Comparison of ENCODE assay signal across 9 cellular contexts in the genomic region with DNA sequence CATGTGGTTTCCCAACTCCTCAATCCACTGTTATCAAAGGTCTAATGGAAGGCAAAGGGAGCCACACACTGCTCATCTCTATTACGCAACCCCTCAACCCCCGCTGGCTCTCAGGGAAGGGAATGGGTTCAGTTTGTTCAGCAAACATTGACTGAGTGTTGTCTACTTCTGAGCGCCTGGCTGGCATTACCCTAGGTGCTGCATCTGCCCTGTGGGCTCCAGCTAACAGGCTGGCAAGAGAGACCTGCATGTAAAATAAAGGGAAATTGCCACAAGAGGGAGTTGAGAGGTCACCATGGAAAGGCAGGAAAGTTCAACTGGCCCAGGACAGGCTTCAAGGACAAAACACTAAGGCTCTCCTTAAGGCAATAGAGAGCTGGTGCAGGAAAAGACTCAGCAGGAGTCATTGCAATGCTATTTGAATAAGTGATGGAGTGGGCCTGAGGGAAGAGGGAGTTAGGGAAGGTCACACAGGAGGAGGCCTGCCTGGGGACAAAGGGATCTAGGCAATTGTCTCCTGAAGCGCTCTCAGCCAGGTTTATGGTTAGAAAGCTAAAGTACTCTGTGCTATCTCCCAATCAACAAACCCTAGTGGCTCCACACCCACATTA. TPM values are rescaled to one million over a fixed set of nuclear protein-coding genes. Genes with fewer than 3 reads are reported as not detected.
A peak's percentile ranks its signal among the peaks of the same experiment; 100 is the strongest.
DNase-seq lines count a peak whose midpoint lies in the region; ATAC-seq and TF ChIP-seq lines count a peak whose summit lies in the region.
"Had no signal": no experiment of that assay in that cellular context is flagged by ENCODE, and none has a peak within 500 bp of the region (broad histone marks: within the 10 kb centered on the region; RNA-seq: fewer than 3 reads in every experiment).

No MANE protein-coding gene starts in this region.

- TF ChIP-seq POLR2A in suprapubic skin (IDR thresholded peaks at IDR 0.05), result no peak

- H3K4me3 Mint-ChIP-seq in MCF 10A (ENCODE audit: unreplicated experiment), result no peak overlapping the region
- no peak overlapping the region for H3K4me3 Mint-ChIP-seq in nephron progenitor cell
- H3K4me3 Mint-ChIP-seq in activated naive CD8-positive, alpha-beta T cell treated with anti-CD3 and anti-CD28 coated beads, Interleukin-2, amount 50 U/mL, for 24 hours, result no peak overlapping the region
- no peak overlapping the region for H3K4me3 Mint-ChIP-seq in naive thymus-derived CD8-positive, alpha-beta T cell
- H3K4me3 Mint-ChIP-seq: memory B cell had no signal

- no peak overlapping the region for H3K27ac ChIP-seq in suprapubic skin
- no peak overlapping the region for H3K27ac ChIP-seq in effector memory CD4-positive, alpha-beta T cell (ENCODE audit: insufficient read depth, low read length, poor library complexity, severe bottlenecking)

- H3K36me3 Mint-ChIP-seq in MCF 10A (ENCODE audit: insufficient read depth, unreplicated experiment), result peaks cover 24% of the 10 kb centered on the region
- no peaks in the 10 kb centered on the region for H3K36me3 Mint-ChIP-seq in nephron progenitor cell (ENCODE audit: low read depth)
- H3K36me3 Mint-ChIP-seq in activated naive CD8-positive, alpha-beta T cell treated with anti-CD3 and anti-CD28 coated beads, Interleukin-2, amount 50 U/mL, for 24 hours (ENCODE audit: low read depth), result peaks cover 1% of the 10 kb centered on the region
- H3K36me3 Mint-ChIP-seq in naive thymus-derived CD8-positive, alpha-beta T cell, result peaks cover 0 to 9% (median 8%) of the 10 kb centered on the region in 3 donors

- H3K27me3 Mint-ChIP-seq in MCF 10A (ENCODE audit: insufficient read depth, unreplicated experiment) (no peaks in the 10 kb centered on the region), nephron progenitor cell (ENCODE audit: low read depth, poor library complexity) (peaks cover 7% of the 10 kb centered on the region)
- H3K27me3 Mint-ChIP-seq in activated naive CD8-positive, alpha-beta T cell treated with anti-CD3 and anti-CD28 coated beads, Interleukin-2, amount 50 U/mL, for 24 hours, result no peaks in the 10 kb centered on the region
- H3K27me3 Mint-ChIP-seq in naive thymus-derived CD8-positive, alpha-beta T cell, result no peaks in the 10 kb centered on the region
- H3K27me3 Mint-ChIP-seq: memory B cell had no signal

- POLR2A ChIA-PET in MCF 10A (lab: Yijun Ruan, JAX), result interaction anchor here (0.7 kb wide), 1 partner anchor 129 kb away, joined by 3 read pairs; no protein-coding TSS in a partner anchor
- POLR2A ChIA-PET in naive thymus-derived CD8-positive, alpha-beta T cell (lab: Charles Lee), result no interaction called here

- no peaks in the 10 kb centered on the region for H3K27me3 ChIP-seq in suprapubic skin
- no peaks in the 10 kb centered on the region for H3K27me3 ChIP-seq in effector memory CD4-positive, alpha-beta T cell (replicated peaks; ENCODE audit: control insufficient read depth, insufficient read depth, low read length, poor library complexity, severe bottlenecking)

- H3K4me1 ChIP-seq in suprapubic skin, result peaks cover 13% of the 10 kb centered on the region
- peaks cover 9% of the 10 kb centered on the region for H3K4me1 ChIP-seq in effector memory CD4-positive, alpha-beta T cell (ENCODE audit: control insufficient read depth, insufficient read depth, low read length, poor library complexity, severe bottlenecking)

- H3K4me1 Mint-ChIP-seq in MCF 10A (ENCODE audit: insufficient read depth, unreplicated experiment), result peaks cover 23% of the 10 kb centered on the region
- H3K4me1 Mint-ChIP-seq in nephron progenitor cell, result peaks cover 66% of the 10 kb centered on the region
- H3K4me1 Mint-ChIP-seq in activated naive CD8-positive, alpha-beta T cell treated with anti-CD3 and anti-CD28 coated beads, Interleukin-2, amount 50 U/mL, for 24 hours, result peaks cover 14% of the 10 kb centered on the region
- H3K4me1 Mint-ChIP-seq in naive thymus-derived CD8-positive, alpha-beta T cell, result peaks cover 6 to 15% (median 11%) of the 10 kb centered on the region in 4 donors

- no TSS peak for BruUV-seq in MCF 10A (replicated peaks; lab: Mats Ljungman, UMichigan)

- no peak for TF ChIP-seq EP300 in suprapubic skin (IDR thresholded peaks at IDR 0.05)

- no peaks in the 10 kb centered on the region for H3K9me3 Mint-ChIP-seq in MCF 10A (ENCODE audit: unreplicated experiment)
- H3K9me3 Mint-ChIP-seq in nephron progenitor cell, result no peaks in the 10 kb centered on the region
- no peaks in the 10 kb centered on the region for H3K9me3 Mint-ChIP-seq in activated naive CD8-positive, alpha-beta T cell treated with anti-CD3 and anti-CD28 coated beads, Interleukin-2, amount 50 U/mL, for 24 hours
- no peaks in the 10 kb centered on the region for H3K9me3 Mint-ChIP-seq in naive thymus-derived CD8-positive, alpha-beta T cell
- H3K9me3 Mint-ChIP-seq: memory B cell had no signal

- CTCF ChIA-PET in MCF 10A (lab: Yijun Ruan, JAX), result interaction anchor here (1.0 to 2.7 kb wide), 4 partner anchors 11 to 109 kb away, joined by 3 to 8 read pairs (median 5); no protein-coding TSS in a partner anchor

- H3K4me3 ChIP-seq in suprapubic skin, result no peak overlapping the region
- no peak overlapping the region for H3K4me3 ChIP-seq in effector memory CD4-positive, alpha-beta T cell (ENCODE audit: insufficient read depth, low read depth, low read length, poor library complexity, severe bottlenecking)

- 76% methylated on average over 4 of the region's 4 CpGs for WGBS in suprapubic skin

- intact Hi-C loops in MCF 10A (cut with micrococcal nuclease), result no loop called here

- no peak for DNase-seq in GM10266 (ENCODE audit: extremely low spot score)
- peak; percentile 65 for DNase-seq in NCI-H187 treated with DMSO at 0.1 percent for 48 hours (lab: John Stamatoyannopoulos, UW)
- peak; percentile 61 for DNase-seq in MCF 10A (ENCODE audit: unreplicated experiment)
- no peak for DNase-seq in nephron progenitor cell
- DNase-seq in activated naive CD8-positive, alpha-beta T cell treated with anti-CD3 and anti-CD28 coated beads, Interleukin-2, amount 50 U/mL, for 24 hours, result no peak
- no peak for DNase-seq in suprapubic skin (ENCODE audit: low spot score in 2 of 2)
- DNase-seq in effector memory CD4-positive, alpha-beta T cell, result no peak
- no peak for DNase-seq in naive thymus-derived CD8-positive, alpha-beta T cell

- peak; percentile 23 for TF ChIP-seq CTCF in GM10266 (IDR thresholded peaks at IDR 0.05; ENCODE audit: control insufficient read depth, insufficient read depth, low read depth, missing control alignments)
- peak; percentile 18 for TF ChIP-seq CTCF in MCF 10A (IDR thresholded peaks at IDR 0.05; ENCODE audit: unreplicated experiment)
- TF ChIP-seq CTCF in nephron progenitor cell (IDR thresholded peaks at IDR 0.05), result peak; percentile 14
- no peak for TF ChIP-seq CTCF in suprapubic skin (IDR thresholded peaks at IDR 0.05)

- H3K36me3 ChIP-seq in suprapubic skin, result peaks cover 16% of the 10 kb centered on the region
- no peaks in the 10 kb centered on the region for H3K36me3 ChIP-seq in effector memory CD4-positive, alpha-beta T cell (ENCODE audit: control insufficient read depth, insufficient read depth, low read length)

- no peak for ATAC-seq in activated naive CD8-positive, alpha-beta T cell treated with anti-CD3 and anti-CD28 coated beads, Interleukin-2, amount 50 U/mL, for 24 hours
- ATAC-seq in naive thymus-derived CD8-positive, alpha-beta T cell, result no peak

- H3K9me3 ChIP-seq in suprapubic skin, result no peaks in the 10 kb centered on the region
- H3K9me3 ChIP-seq in effector memory CD4-positive, alpha-beta T cell (ENCODE audit: control insufficient read depth, low read length), result no peaks in the 10 kb centered on the region

- H3K27ac Mint-ChIP-seq in MCF 10A (ENCODE audit: low read depth, unreplicated experiment), result no peak overlapping the region
- H3K27ac Mint-ChIP-seq in nephron progenitor cell, result no peak overlapping the region
- no peak overlapping the region for H3K27ac Mint-ChIP-seq in activated naive CD8-positive, alpha-beta T cell treated with anti-CD3 and anti-CD28 coated beads, Interleukin-2, amount 50 U/mL, for 24 hours
- peak overlapping the region in 2 of 10 donors; percentile 11 to 52 for H3K27ac Mint-ChIP-seq in naive thymus-derived CD8-positive, alpha-beta T cell
- H3K27ac Mint-ChIP-seq: memory B cell had no signal

RNA-seq across cellular contexts. Expression of a gene that starts 5.5 kb away (rescaled TPM):
- total RNA-seq in MCF 10A (2022) (34.9 and 36.2 TPM in 2 replicates), suprapubic skin (10 to 100 TPM in 3 of 4 donors, 1 to 10 TPM in 1; 5.9 to 38.9 (median 15.2) TPM)
- 100 to 1,000 TPM; 112 to 113 TPM for total RNA-seq in naive thymus-derived CD8-positive, alpha-beta T cell
- 1 to 10 TPM; 2.8 to 3.5 (median 3.1) TPM for polyA plus RNA-seq in naive thymus-derived CD8-positive, alpha-beta T cell

RNA-seq across cellular contexts. Expression of a gene that starts 5.7 kb away (rescaled TPM):
- total RNA-seq in MCF 10A (2022) (22.7 and 30.8 TPM in 2 replicates), suprapubic skin (100 to 1,000 TPM in 1 of 4 donors, 10 to 100 TPM in 3; 35.6 to 175 (median 56.7) TPM)
- 10 to 100 TPM; 50.8 to 53.4 TPM for total RNA-seq in naive thymus-derived CD8-positive, alpha-beta T cell
- 1 to 10 TPM; 1.1 to 1.3 (median 1.2) TPM for polyA plus RNA-seq in naive thymus-derived CD8-positive, alpha-beta T cell

RNA-seq across cellular contexts. Expression of a gene that starts 32.1 kb away (rescaled TPM):
- total RNA-seq in MCF 10A (2022), result 1.0 and 1.1 TPM in 2 replicates
- total RNA-seq in suprapubic skin, result 10 to 100 TPM in 1 of 4 donors, 1 to 10 TPM in 3; 2.9 to 29.1 (median 6.8) TPM
- total RNA-seq in naive thymus-derived CD8-positive, alpha-beta T cell, result 100 to 1,000 TPM; 353 to 362 TPM
- polyA plus RNA-seq in naive thymus-derived CD8-positive, alpha-beta T cell, result 100 to 1,000 TPM; 202 to 219 (median 206) TPM

RNA-seq across cellular contexts. Expression of a gene that starts 57.0 kb away (rescaled TPM):
- total RNA-seq in MCF 10A (2022) (30.9 and 43.7 TPM in 2 replicates), suprapubic skin (100 to 1,000 TPM; 140 to 198 (median 172) TPM)
- 10 to 100 TPM; 57.8 to 60.4 TPM for total RNA-seq in naive thymus-derived CD8-positive, alpha-beta T cell
- 10 to 100 TPM in 1 of 3 donors, 1 to 10 TPM in 2; 1.6 to 12.7 (median 3.8) TPM for polyA plus RNA-seq in naive thymus-derived CD8-positive, alpha-beta T cell

Comparison
In these comparisons a context has a peak if more than half of its experiments do, and no peak if none do; other contexts are left out.
1. DNase-seq: peak in NCI-H187 treated with DMSO at 0.1 percent for 48 hours (single experiment) and MCF 10A (single experiment); none in GM10266 (single experiment), nephron progenitor cell (single experiment), activated naive CD8-positive, alpha-beta T cell treated with anti-CD3 and anti-CD28 coated beads, Interleukin-2, amount 50 U/mL, for 24 hours (single experiment), suprapubic skin (0 of 2), effector memory CD4-positive, alpha-beta T cell (0 of 3) and naive thymus-derived CD8-positive, alpha-beta T cell (0 of 10).
2. CTCF ChIP-seq: peak in GM10266 (single experiment), MCF 10A (single experiment) and nephron progenitor cell (single experiment); none in suprapubic skin (0 of 2).
3. RNA of a gene that starts 32.1 kb away (total RNA-seq): 353 to 362 TPM in naive thymus-derived CD8-positive, alpha-beta T cell; 2.9 to 29.1 TPM in suprapubic skin and 1.0 to 1.1 TPM in MCF 10A; every median in the first group is over 10 times any median in the second.